Comparison of ENCODE assay signal across 18 cellular contexts in genomic region chr3:116051040-116051439, GRCh38.
DNase-seq lines count a peak whose midpoint lies in the region; ATAC-seq, FAIRE-seq and TF ChIP-seq lines count a peak whose summit lies in the region.
"Had no signal": no experiment of that assay in that cellular context is flagged by ENCODE, and none has a peak within 500 bp of the region (broad histone marks: within the 10 kb centered on the region; RNA-seq: fewer than 3 reads in every experiment).

No MANE protein-coding gene starts in this region.

- TF ChIP-seq RAD21 in K562 (CRISPR knock-in tag; conservative IDR thresholded peaks at IDR 0.05 in 1 of 2, IDR thresholded peaks at IDR 0.05 in 1 of 2), result no peak

- H2AFZ ChIP-seq in K562 (ENCODE audit: low read depth, low read length), result peak overlapping the region; percentile 82

- H3K36me3 ChIP-seq in K562 (ENCODE audit: control insufficient read depth, insufficient read depth, low read length), result no peaks in the 10 kb centered on the region
- H3K36me3 ChIP-seq in WERI-Rb-1, result no peaks in the 10 kb centered on the region
- H3K36me3 ChIP-seq: pancreas had no signal

- peak; percentile 69 for FAIRE-seq in GM12891 (lab: Jason Lieb, UNC)
- no peak for FAIRE-seq in K562 (lab: Jason Lieb, UNC)
- FAIRE-seq: pancreas had no signal

- TF ChIP-seq POLR2A in GM12891 (IDR thresholded peaks at IDR 0.05; ENCODE audit: low read depth, low read length), result no peak
- no peak for TF ChIP-seq POLR2A in K562 (conservative IDR thresholded peaks at IDR 0.05)

- BruUV-seq in K562 (replicated peaks; lab: Mats Ljungman, UMichigan), result no TSS peak

- H3K27me3 Mint-ChIP-seq in endothelial cell (ENCODE audit: unreplicated experiment), result no peaks in the 10 kb centered on the region
- H3K27me3 Mint-ChIP-seq: activated T-cell treated with anti-CD3 and anti-CD28 coated beads, Interleukin-2, amount 50 U/mL, for 24 hours; dendritic cell treated with granulocyte-macrophage colony-stimulating factor and Interleukin-4, amounts not matched to agents 40 ng/mL and 50 ng/mL, for 4 days; type B pancreatic cell had no signal

- no peak overlapping the region for H3K4me2 ChIP-seq in K562 (ENCODE audit: insufficient read depth, low read length)

- peak; percentile 54 for ATAC-seq in GM19372 (IDR thresholded peaks at IDR 0.05; ENCODE audit: low read depth, unreplicated experiment)
- peak; percentile 62 for ATAC-seq in HG02884 (IDR thresholded peaks at IDR 0.05; ENCODE audit: unreplicated experiment)
- no peak for ATAC-seq in K562
- ATAC-seq: mucosa of descending colon, Panc1, pancreas had no signal

- in situ Hi-C loops in K562 (cut with MboI), result no loop called here

- H3K36me3 Mint-ChIP-seq in endothelial cell (ENCODE audit: low read depth, unreplicated experiment), result no peaks in the 10 kb centered on the region

- H3K27me3 ChIP-seq in K562 (ENCODE audit: control insufficient read depth in 2 of 2, insufficient read depth in 2 of 2, low read length in 2 of 2), result no peaks in the 10 kb centered on the region
- H3K27me3 ChIP-seq in WERI-Rb-1 (ENCODE audit: insufficient read depth, low read depth, severe bottlenecking), result peaks cover 21% of the 10 kb centered on the region
- H3K27me3 ChIP-seq: pancreas had no signal

- no peaks in the 10 kb centered on the region for H3K9me1 ChIP-seq in K562 (ENCODE audit: control insufficient read depth, insufficient read depth, low read length)

- TF ChIP-seq CTCF in K562 (IDR thresholded peaks at IDR 0.05 in 2 of 3, conservative IDR thresholded peaks at IDR 0.05 in 1 of 3; ENCODE audit: insufficient read depth in 2 of 3, low read depth in 1 of 3, low read length in 3 of 3), result no peak
- TF ChIP-seq CTCF in endothelial cell (IDR thresholded peaks at IDR 0.05; ENCODE audit: unreplicated experiment), result no peak
- no peak for TF ChIP-seq CTCF in WERI-Rb-1 (IDR thresholded peaks at IDR 0.05; ENCODE audit: low read depth, low read length)

- H3K9me3 ChIP-seq in K562 (replicated peaks; ENCODE audit: control insufficient read depth, insufficient read depth, low read depth, low read length) (no peaks in the 10 kb centered on the region; the same call in 1 of the 2 replicates), WERI-Rb-1 (ENCODE audit: severe bottlenecking) (no peaks in the 10 kb centered on the region)
- H3K9me3 ChIP-seq: mucosa of descending colon, pancreas had no signal

- no peak overlapping the region for H3K9ac ChIP-seq in K562 (ENCODE audit: insufficient read depth in 1 of 2, low read depth in 2 of 2, low read length in 2 of 2)

- TF ChIP-seq EP300 in K562 (IDR thresholded peaks at IDR 0.05; ENCODE audit: low read length), result no peak

- H3K4me1 Mint-ChIP-seq in endothelial cell (ENCODE audit: unreplicated experiment), result no peaks in the 10 kb centered on the region

- H3K4me3 ChIP-seq in K562 (no peak overlapping the region), WERI-Rb-1 (ENCODE audit: low read depth, low read length) (no peak overlapping the region)
- H3K4me3 ChIP-seq: mucosa of descending colon, pancreas had no signal

- no peak overlapping the region for H3K4me3 Mint-ChIP-seq in endothelial cell (ENCODE audit: unreplicated experiment)
- H3K4me3 Mint-ChIP-seq: activated T-cell treated with anti-CD3 and anti-CD28 coated beads, Interleukin-2, amount 50 U/mL, for 24 hours; dendritic cell treated with granulocyte-macrophage colony-stimulating factor and Interleukin-4, amounts not matched to agents 40 ng/mL and 50 ng/mL, for 4 days; T-helper 2 cell treated with Interferon-gamma antibody and Interleukin-4, amounts not matched to agents 5 μg/mL and 100 μg/mL, for 36 hours; type B pancreatic cell had no signal

- intact Hi-C loops in K562 (cut with micrococcal nuclease), result no loop called here

- H4K20me1 ChIP-seq in K562 (replicated peaks; ENCODE audit: control insufficient read depth, insufficient read depth, low read length), result no peaks in the 10 kb centered on the region

- DNase-seq in GM12891 (ENCODE audit: insufficient read length, low spot score), result no peak
- no peak for DNase-seq in K562 (ENCODE audit: extremely low read depth in 1 of 4, low spot score in 3 of 4)
- no peak for DNase-seq in endothelial cell (ENCODE audit: low spot score)
- no peak for DNase-seq in WERI-Rb-1
- DNase-seq in inferior parietal cortex (ENCODE audit: extremely low spot score), result no peak
- no peak for DNase-seq in nucleus accumbens (lab: John Stamatoyannopoulos, UW)
- DNase-seq: activated CD4-positive, alpha-beta T cell treated with anti-CD3 and anti-CD28 coated beads for 48 hours; activated T-cell treated with anti-CD3 and anti-CD28 coated beads, Interleukin-2, amount 50 U/mL, for 24 hours; amygdala; mucosa of descending colon; NCI-H1436 treated with DMSO at 0.1 percent for 48 hours; pancreas had no signal

- no peaks in the 10 kb centered on the region for H3K79me2 ChIP-seq in K562 (ENCODE audit: control insufficient read depth, insufficient read depth, low read length)

- H3K27ac ChIP-seq in K562 (ENCODE audit: extremely low read depth, low read depth, low read length), result no peak overlapping the region
- no peak overlapping the region for H3K27ac ChIP-seq in WERI-Rb-1
- H3K27ac ChIP-seq: pancreas had no signal

- CTCF ChIA-PET in K562 (lab: Yijun Ruan, JAX; ENCODE audit: low intra/inter-chr PET ratio), result no interaction called here

- H3K4me1 ChIP-seq in K562 (replicated peaks in 1 of 2; ENCODE audit: control insufficient read depth in 2 of 2, insufficient read depth in 2 of 2, low read length in 2 of 2), result peaks cover 0 to 12% of the 10 kb centered on the region in 2 experiments; a peak in 2 of 5 replicates
- H3K4me1 ChIP-seq: pancreas had no signal

- no peak overlapping the region for H3K27ac Mint-ChIP-seq in endothelial cell (ENCODE audit: unreplicated experiment)
- H3K27ac Mint-ChIP-seq: activated T-cell treated with anti-CD3 and anti-CD28 coated beads, Interleukin-2, amount 50 U/mL, for 24 hours; dendritic cell treated with granulocyte-macrophage colony-stimulating factor and Interleukin-4, amounts not matched to agents 40 ng/mL and 50 ng/mL, for 4 days; T-helper 2 cell treated with Interferon-gamma antibody and Interleukin-4, amounts not matched to agents 5 μg/mL and 100 μg/mL, for 36 hours; type B pancreatic cell had no signal

- POLR2A ChIA-PET in K562 (lab: Yijun Ruan, JAX), result interaction anchor here (0.5 kb wide), 1 partner anchor 20 kb away, joined by 3 read pairs; no protein-coding TSS in a partner anchor

- no peaks in the 10 kb centered on the region for H3K9me3 Mint-ChIP-seq in endothelial cell (ENCODE audit: unreplicated experiment)
- H3K9me3 Mint-ChIP-seq: activated T-cell treated with anti-CD3 and anti-CD28 coated beads, Interleukin-2, amount 50 U/mL, for 24 hours; dendritic cell treated with granulocyte-macrophage colony-stimulating factor and Interleukin-4, amounts not matched to agents 40 ng/mL and 50 ng/mL, for 4 days; T-helper 2 cell treated with Interferon-gamma antibody and Interleukin-4, amounts not matched to agents 5 μg/mL and 100 μg/mL, for 36 hours had no signal

- WGBS in K562 (ENCODE audit: insufficient coverage, low coverage, missing lambda C conversion rate), result 52% methylated on average over 3 of the region's 4 CpGs

TF ChIP-seq in GM12891, 5 proteins besides CTCF, POLR2A, EP300 and RAD21:
- TF ChIP-seq PAX5 (IDR thresholded peaks at IDR 0.05; ENCODE audit: insufficient read depth, low read length, severe bottlenecking) (no peak), POU2F2 (IDR thresholded peaks at IDR 0.05; ENCODE audit: low read depth, low read length) (no peak), SPI1 (IDR thresholded peaks at IDR 0.05; ENCODE audit: low read depth, low read length) (no peak), POLR2AphosphoS5 (IDR thresholded peaks at IDR 0.05; ENCODE audit: low read depth, low read length) (no peak), TAF1 (IDR thresholded peaks at IDR 0.05; ENCODE audit: low read depth, low read length) (no peak)

TF ChIP-seq in K562, 482 proteins besides CTCF, POLR2A, EP300 and RAD21 (continues in another document):
- TF ChIP-seq MXD1 (CRISPR knock-in tag; IDR thresholded peaks at IDR 0.05; ENCODE audit: borderline replicate concordance, poor library complexity, severe bottlenecking) (no peak), SMARCB1 (IDR thresholded peaks at IDR 0.05; ENCODE audit: insufficient read length, low read depth) (no peak), ZNF766 (CRISPR knock-in tag; conservative IDR thresholded peaks at IDR 0.05) (no peak), JUND (IDR thresholded peaks at IDR 0.05; ENCODE audit: borderline replicate concordance, low read depth, low read length) (no peak), JUND (tag; IDR thresholded peaks at IDR 0.05; ENCODE audit: borderline replicate concordance, low read depth, low read length) (no peak), ZBTB26 (CRISPR knock-in tag; IDR thresholded peaks at IDR 0.05) (no peak), ATF7 (IDR thresholded peaks at IDR 0.05) (no peak), THAP7 (CRISPR knock-in tag; IDR thresholded peaks at IDR 0.05) (no peak), ZBED1 (IDR thresholded peaks at IDR 0.05) (no peak), TCF7 (IDR thresholded peaks at IDR 0.05; ENCODE audit: borderline replicate concordance) (no peak), SMAD1 (IDR thresholded peaks at IDR 0.05; ENCODE audit: low read depth, low read length, partially characterized antibody) (no peak), ZNF124 (CRISPR knock-in tag; IDR thresholded peaks at IDR 0.05) (no peak), PHF21A (IDR thresholded peaks at IDR 0.05; ENCODE audit: borderline replicate concordance, low read depth) (no peak), GTF2F1 (IDR thresholded peaks at IDR 0.05; ENCODE audit: low read depth, low read length) (no peak)
